In genomic region chr13:36163809-36164308, GRCh38 we compare ENCODE assay signal across 9 cellular contexts. TPM values are rescaled to one million over a fixed set of nuclear protein-coding genes. Genes with fewer than 3 reads are reported as not detected.
DNase-seq lines count a peak whose midpoint lies in the region; ATAC-seq and TF ChIP-seq lines count a peak whose summit lies in the region.
"Had no signal": no experiment of that assay in that cellular context is flagged by ENCODE, and none has a peak within 500 bp of the region (broad histone marks: within the 10 kb centered on the region; RNA-seq: fewer than 3 reads in every experiment).

No MANE protein-coding gene starts in this region.

- no peak for TF ChIP-seq CTCF in fibroblast of lung (conservative IDR thresholded peaks at IDR 0.05 in 1 of 2, IDR thresholded peaks at IDR 0.05 in 1 of 2; ENCODE audit: low read depth in 1 of 2, low read length in 2 of 2)

- H3K79me2 ChIP-seq in fibroblast of lung (ENCODE audit: control insufficient read depth, insufficient read depth, low read length), result no peaks in the 10 kb centered on the region

- no peaks in the 10 kb centered on the region for H3K4me1 ChIP-seq in fibroblast of lung (ENCODE audit: control insufficient read depth, extremely low read depth, insufficient read depth, low read length)

- H3K9me3 Mint-ChIP-seq in activated naive CD8-positive, alpha-beta T cell treated with anti-CD3 and anti-CD28 coated beads, Interleukin-2, amount 50 U/mL, for 24 hours, result peaks cover 3% of the 10 kb centered on the region
- H3K9me3 Mint-ChIP-seq: neural crest cell had no signal

- no peak overlapping the region for H2AFZ ChIP-seq in fibroblast of lung (ENCODE audit: low read length)

- H3K9me3 ChIP-seq in fibroblast of lung (ENCODE audit: control insufficient read depth, insufficient read depth, low read depth, low read length), result no peaks in the 10 kb centered on the region

- no peak overlapping the region for H3K4me3 Mint-ChIP-seq in activated naive CD8-positive, alpha-beta T cell treated with anti-CD3 and anti-CD28 coated beads, Interleukin-2, amount 50 U/mL, for 24 hours
- H3K4me3 Mint-ChIP-seq: neural crest cell had no signal

- no peak overlapping the region for H3K27ac Mint-ChIP-seq in activated naive CD8-positive, alpha-beta T cell treated with anti-CD3 and anti-CD28 coated beads, Interleukin-2, amount 50 U/mL, for 24 hours

- H3K27ac ChIP-seq in fibroblast of lung (ENCODE audit: insufficient read depth, low read length) (no peak overlapping the region), caudate nucleus (ENCODE audit: low read depth, low read length) (no peak overlapping the region)

- no peaks in the 10 kb centered on the region for H4K20me1 ChIP-seq in fibroblast of lung (ENCODE audit: control insufficient read depth, extremely low read depth, insufficient read depth, low read length)

- no peak overlapping the region for H3K4me3 ChIP-seq in fibroblast of lung (replicated peaks in 1 of 4; ENCODE audit: control extremely low read depth in 1 of 4, insufficient read depth in 1 of 4, low read depth in 3 of 4, low read length in 4 of 4)
- H3K4me3 ChIP-seq in skeletal muscle cell (ENCODE audit: low read depth, low read length), result no peak overlapping the region
- no peak overlapping the region for H3K4me3 ChIP-seq in H7 (ENCODE audit: insufficient read depth, low read depth, low read length)

- POLR2A ChIA-PET in HEK293T (lab: Yijun Ruan, JAX), result no interaction called here

- DNase-seq in HEK293T (ENCODE audit: extremely low spot score) (peak; percentile 63), NCI-H748 treated with DMSO at 0.1 percent for 48 hours (lab: John Stamatoyannopoulos, UW) (peak; percentile 86), fibroblast of lung (ENCODE audit: low read depth in 2 of 2) (peak; percentile 96 to 97), skeletal muscle cell (ENCODE audit: low read depth) (peak; percentile 98), caudate nucleus (lab: John Stamatoyannopoulos, UW) (no peak), H7 (no peak)
- no peak for DNase-seq in activated naive CD8-positive, alpha-beta T cell treated with anti-CD3 and anti-CD28 coated beads, Interleukin-2, amount 50 U/mL, for 24 hours

- H3K27me3 Mint-ChIP-seq in activated naive CD8-positive, alpha-beta T cell treated with anti-CD3 and anti-CD28 coated beads, Interleukin-2, amount 50 U/mL, for 24 hours, result no peaks in the 10 kb centered on the region

- H3K36me3 ChIP-seq in fibroblast of lung (ENCODE audit: control insufficient read depth, insufficient read depth, low read length) (no peaks in the 10 kb centered on the region), H7 (replicated peaks; ENCODE audit: control insufficient read depth, insufficient read depth, low read length) (no peaks in the 10 kb centered on the region)

- H3K36me3 Mint-ChIP-seq in activated naive CD8-positive, alpha-beta T cell treated with anti-CD3 and anti-CD28 coated beads, Interleukin-2, amount 50 U/mL, for 24 hours (ENCODE audit: low read depth), result no peaks in the 10 kb centered on the region

- CTCF ChIA-PET in HEK293T (lab: Yijun Ruan, JAX), result no interaction called here

- H3K4me1 Mint-ChIP-seq in activated naive CD8-positive, alpha-beta T cell treated with anti-CD3 and anti-CD28 coated beads, Interleukin-2, amount 50 U/mL, for 24 hours, result no peaks in the 10 kb centered on the region
- H3K4me1 Mint-ChIP-seq: neural crest cell had no signal

- no peak overlapping the region for H3K9ac ChIP-seq in fibroblast of lung (ENCODE audit: insufficient read depth, low read length)

- no peak for ATAC-seq in activated naive CD8-positive, alpha-beta T cell treated with anti-CD3 and anti-CD28 coated beads, Interleukin-2, amount 50 U/mL, for 24 hours
- ATAC-seq in HG03280 (IDR thresholded peaks at IDR 0.05; ENCODE audit: unreplicated experiment), result no peak

- no peak overlapping the region for H3K4me2 ChIP-seq in fibroblast of lung (ENCODE audit: extremely low read depth, insufficient read depth, low read length)

- no peaks in the 10 kb centered on the region for H3K27me3 ChIP-seq in fibroblast of lung (ENCODE audit: control insufficient read depth, insufficient read depth, low read length)
- H3K27me3 ChIP-seq in H7 (ENCODE audit: control insufficient read depth, insufficient read depth, low read length), result no peaks in the 10 kb centered on the region

TF ChIP-seq in HEK293T, 16 proteins besides CTCF, POLR2A, EP300 and RAD21:
- TF ChIP-seq LEF1 (IDR thresholded peaks at IDR 0.05; ENCODE audit: borderline replicate concordance) (no peak), TARDBP (IDR thresholded peaks at IDR 0.05) (no peak), CTBP1 (IDR thresholded peaks at IDR 0.05; ENCODE audit: borderline replicate concordance) (peak; percentile 55; the same call in 1 of the 2 replicates)
- TF ChIP-seq, protein P1, sequence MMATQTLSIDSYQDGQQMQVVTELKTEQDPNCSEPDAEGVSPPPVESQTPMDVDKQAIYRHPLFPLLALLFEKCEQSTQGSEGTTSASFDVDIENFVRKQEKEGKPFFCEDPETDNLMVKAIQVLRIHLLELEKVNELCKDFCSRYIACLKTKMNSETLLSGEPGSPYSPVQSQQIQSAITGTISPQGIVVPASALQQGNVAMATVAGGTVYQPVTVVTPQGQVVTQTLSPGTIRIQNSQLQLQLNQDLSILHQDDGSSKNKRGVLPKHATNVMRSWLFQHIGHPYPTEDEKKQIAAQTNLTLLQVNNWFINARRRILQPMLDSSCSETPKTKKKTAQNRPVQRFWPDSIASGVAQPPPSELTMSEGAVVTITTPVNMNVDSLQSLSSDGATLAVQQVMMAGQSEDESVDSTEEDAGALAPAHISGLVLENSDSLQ (IDR thresholded peaks at IDR 0.05), result peak; percentile 90

RNA-seq across cellular contexts. Expression of gene DCLK1, which starts 32.7 kb away (rescaled TPM):
- total RNA-seq in fibroblast of lung, result 6.3 and 14.4 TPM in 2 replicates
- polyA plus RNA-seq in fibroblast of lung, result 0.56 and 2.9 TPM in 2 replicates
- polyA plus RNA-seq in fibroblast of lung (2012), result 0.38 and 2.4 TPM in 2 replicates
- 0.94 and 5.1 TPM in 2 replicates for polyA minus RNA-seq in fibroblast of lung (ENCODE audit: low replicate concordance)
- total RNA-seq in H7 (2014; rRNA removed; shearing (Covaris generic)), result 10.4 and 12.8 TPM in 2 replicates

RNA-seq across cellular contexts. Expression of gene SOHLH2, which starts 50.5 kb away (rescaled TPM):
- 0.77 and 1.8 TPM in 2 replicates for total RNA-seq in fibroblast of lung
- 0.34 and 0.42 TPM in 2 replicates for polyA plus RNA-seq in fibroblast of lung
- 0.35 and 0.44 TPM in 2 replicates for polyA plus RNA-seq in fibroblast of lung (2012)
- polyA minus RNA-seq in fibroblast of lung (ENCODE audit: low replicate concordance), result not detected in 2 replicates
- total RNA-seq in H7 (2014; rRNA removed; shearing (Covaris generic)), result 4.2 and 6.4 TPM in 2 replicates

Comparison
In these comparisons a context has a peak if more than half of its experiments do, and no peak if none do; other contexts are left out.
1. DNase-seq: peak in HEK293T (single experiment), NCI-H748 treated with DMSO at 0.1 percent for 48 hours (single experiment), fibroblast of lung (2 of 2) and skeletal muscle cell (single experiment); none in caudate nucleus (0 of 61), activated naive CD8-positive, alpha-beta T cell treated with anti-CD3 and anti-CD28 coated beads, Interleukin-2, amount 50 U/mL, for 24 hours (single experiment) and H7 (single experiment).